Comparison of ENCODE assay signal across 16 cellular contexts in genomic region chr2:234447963-234448362, GRCh38. TPM values are rescaled to one million over a fixed set of nuclear protein-coding genes. Genes with fewer than 3 reads are reported as not detected.
DNase-seq lines count a peak whose midpoint lies in the region; ATAC-seq and TF ChIP-seq lines count a peak whose summit lies in the region.
"Had no signal": no experiment of that assay in that cellular context is flagged by ENCODE, and none has a peak within 500 bp of the region (broad histone marks: within the 10 kb centered on the region; RNA-seq: fewer than 3 reads in every experiment).

No MANE protein-coding gene starts in this region.

- intact Hi-C loops in natural killer cell (cut with micrococcal nuclease): no loop called here

- CTCF ChIA-PET in CD8-positive, alpha-beta memory T cell (lab: Charles Lee): interaction anchor here (0.8 to 2.0 kb wide), 4 partner anchors 13 to 159 kb away, joined by 3 to 7 read pairs (median 4); no protein-coding TSS in a partner anchor

- peaks cover 5 to 19% (median 11%) of the 10 kb centered on the region in 3 donors for H3K36me3 Mint-ChIP-seq in CD8-positive, alpha-beta memory T cell
- H3K36me3 Mint-ChIP-seq in natural killer cell: no peaks in the 10 kb centered on the region

- H3K36me3 ChIP-seq in CD8-positive, alpha-beta memory T cell (ENCODE audit: insufficient read depth, low read length): no peaks in the 10 kb centered on the region
- H3K36me3 ChIP-seq in KOPT-K1 (ENCODE audit: insufficient read depth, low read length) (no peaks in the 10 kb centered on the region), brain microvascular endothelial cell (replicated peaks) (no peaks in the 10 kb centered on the region)
- H3K36me3 ChIP-seq: suprapubic skin had no signal

- no peaks in the 10 kb centered on the region for H3K27me3 ChIP-seq in CD8-positive, alpha-beta memory T cell (ENCODE audit: insufficient read depth, low read length, poor library complexity, severe bottlenecking)
- H3K27me3 ChIP-seq in brain microvascular endothelial cell (replicated peaks): no peaks in the 10 kb centered on the region
- H3K27me3 ChIP-seq: suprapubic skin had no signal

- DNase-seq in CD8-positive, alpha-beta memory T cell: no peak
- DNase-seq in brain microvascular endothelial cell (no peak), natural killer cell (no peak), foreskin melanocyte (no peak), NCI-H2196 (lab: John Stamatoyannopoulos, UW; ENCODE audit: unreplicated experiment) (no peak)
- DNase-seq in activated CD4-positive, CD25-positive, alpha-beta regulatory T cell (lab: John Stamatoyannopoulos, UW): no peak
- DNase-seq: COR-L47, hypothalamus, MV-4-11, NCI-H2171, occipital lobe had no signal

- peaks cover 0 to 4% of the 10 kb centered on the region in 2 donors for H3K27me3 Mint-ChIP-seq in CD8-positive, alpha-beta memory T cell
- no peaks in the 10 kb centered on the region for H3K27me3 Mint-ChIP-seq in natural killer cell (ENCODE audit: low read depth in 2 of 2)

- peaks cover 98% of the 10 kb centered on the region for H3K4me1 ChIP-seq in CD8-positive, alpha-beta memory T cell (ENCODE audit: insufficient read depth, low read length)

- H3K4me3 ChIP-seq in CD8-positive, alpha-beta memory T cell (ENCODE audit: low read length): peak overlapping the region; percentile 22
- no peak overlapping the region for H3K4me3 ChIP-seq in brain microvascular endothelial cell (ENCODE audit: low read depth, low read length)
- H3K4me3 ChIP-seq: SK-N-MC, suprapubic skin had no signal

- H3K4me3 Mint-ChIP-seq in CD8-positive, alpha-beta memory T cell: peak overlapping the region in 2 of 7 donors; percentile 4 to 6
- peak overlapping the region; percentile 17 for H3K4me3 Mint-ChIP-seq in natural killer cell

- ATAC-seq in natural killer cell (no peak), HG02852 (IDR thresholded peaks at IDR 0.05; ENCODE audit: unreplicated experiment) (no peak)
- ATAC-seq: HCT116 had no signal

- in situ Hi-C loops in brain microvascular endothelial cell (cut with HindIII; ENCODE audit: low pct_ligation_motif_present, low sequenced_read_pairs): no loop called here

- no peaks in the 10 kb centered on the region for H3K9me3 ChIP-seq in CD8-positive, alpha-beta memory T cell (ENCODE audit: low read length)
- H3K9me3 ChIP-seq in KOPT-K1 (ENCODE audit: insufficient read depth, low read length, poor library complexity, severe bottlenecking): no peaks in the 10 kb centered on the region
- H3K9me3 ChIP-seq: suprapubic skin had no signal

- no peak overlapping the region for H3K27ac ChIP-seq in CD8-positive, alpha-beta memory T cell (ENCODE audit: low read depth, low read length)
- peak overlapping the region; percentile 79 for H3K27ac ChIP-seq in KOPT-K1 (ENCODE audit: low read depth, low read length, poor library complexity, severe bottlenecking)
- peak overlapping the region; percentile 99 for H3K27ac ChIP-seq in brain microvascular endothelial cell
- H3K27ac ChIP-seq: SK-N-MC had no signal

- H3K4me1 Mint-ChIP-seq in CD8-positive, alpha-beta memory T cell: peaks cover 77 to 92% (median 91%) of the 10 kb centered on the region in 3 donors
- peaks cover 77 to 78% of the 10 kb centered on the region in 2 donors for H3K4me1 Mint-ChIP-seq in natural killer cell

- H3K27ac Mint-ChIP-seq in CD8-positive, alpha-beta memory T cell: peak overlapping the region; percentile 78 to 100 (median 100)
- H3K27ac Mint-ChIP-seq in natural killer cell: peak overlapping the region; percentile 98 to 99

- TF ChIP-seq CTCF in brain microvascular endothelial cell (IDR thresholded peaks at IDR 0.05; ENCODE audit: low read depth, low read length, missing control alignments): no peak
- TF ChIP-seq CTCF in natural killer cell (IDR thresholded peaks at IDR 0.05): no peak

- peaks cover 0 to 9% (median 0%) of the 10 kb centered on the region in 5 donors for H3K9me3 Mint-ChIP-seq in CD8-positive, alpha-beta memory T cell
- H3K9me3 Mint-ChIP-seq in natural killer cell: no peaks in the 10 kb centered on the region

- POLR2A ChIA-PET in CD8-positive, alpha-beta memory T cell (lab: Charles Lee): interaction anchor here (0.8 to 3.1 kb wide), 4 partner anchors 11 to 25 kb away, joined by 3 to 20 read pairs (median 14); no protein-coding TSS in a partner anchor

RNA-seq across cellular contexts. Expression of gene ARL4C, which starts 48.9 kb away (rescaled TPM):
- 10 to 100 TPM; 54.0 to 54.7 TPM for total RNA-seq in CD8-positive, alpha-beta memory T cell
- polyA plus RNA-seq in CD8-positive, alpha-beta memory T cell: 247 TPM
- total RNA-seq in natural killer cell: 100 to 1,000 TPM; 492 to 756 (median 664) TPM

Comparison
In these comparisons a context has a peak if more than half of its experiments do, and no peak if none do; other contexts are left out.
1. RNA of gene ARL4C, which starts 48.9 kb away (total RNA-seq): 492 to 756 TPM in natural killer cell; 54.0 to 54.7 TPM in CD8-positive, alpha-beta memory T cell; every median in the first group is over 4 times any median in the second.